11 cellular contexts compared by ENCODE assay signal in the genomic region with DNA sequence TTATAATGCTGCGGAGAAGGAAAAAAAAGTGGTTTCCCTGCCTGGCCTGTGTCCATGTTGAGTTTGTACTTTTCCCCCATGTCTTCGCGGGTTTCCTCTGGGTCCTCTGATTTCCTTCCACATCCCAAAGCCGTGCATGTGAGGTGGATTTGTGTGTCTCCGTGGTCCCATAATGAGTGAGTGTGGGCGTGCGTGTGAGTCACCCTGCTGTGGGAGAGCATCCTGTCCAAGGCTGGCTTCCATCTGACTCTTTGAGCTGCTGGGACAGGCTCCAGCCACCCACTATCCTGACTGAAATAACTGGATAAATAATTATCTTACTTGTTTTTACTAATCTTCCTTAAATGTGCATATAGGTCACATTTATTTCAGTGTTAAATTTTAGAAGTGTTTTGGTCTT. TPM values are rescaled to one million over a fixed set of nuclear protein-coding genes. Genes with fewer than 3 reads are reported as not detected.
DNase-seq lines count a peak whose midpoint lies in the region; ATAC-seq and TF ChIP-seq lines count a peak whose summit lies in the region.
"Had no signal": no experiment of that assay in that cellular context is flagged by ENCODE, and none has a peak within 500 bp of the region (broad histone marks: within the 10 kb centered on the region; RNA-seq: fewer than 3 reads in every experiment).

No MANE protein-coding gene starts in this region.

- H3K27ac ChIP-seq in PC-3 (ENCODE audit: low read length) = no peak overlapping the region
- no peak overlapping the region for H3K27ac ChIP-seq in fibroblast of lung (ENCODE audit: insufficient read depth, low read length)

- H4K20me1 ChIP-seq in PC-3 (ENCODE audit: low read length) = no peaks in the 10 kb centered on the region
- H4K20me1 ChIP-seq in fibroblast of lung (ENCODE audit: control insufficient read depth, extremely low read depth, insufficient read depth, low read length) = no peaks in the 10 kb centered on the region

- H2AFZ ChIP-seq in PC-3 (ENCODE audit: low read length) = no peak overlapping the region
- H2AFZ ChIP-seq in fibroblast of lung (ENCODE audit: low read length) = peak overlapping the region; percentile 7

- DNase-seq in AG04449 (ENCODE audit: low read depth, low spot score) = peak; percentile 28
- DNase-seq in PC-3 = peak; percentile 32
- DNase-seq in fibroblast of lung (ENCODE audit: low read depth in 2 of 2) = peak; percentile 74 to 94
- peak in 1 of 3 donors; percentile 11 for DNase-seq in mucosa of descending colon
- DNase-seq in mesothelial cell of epicardium (ENCODE audit: low spot score in 2 of 2, unreplicated experiment in 2 of 2) = no peak
- DNase-seq in activated gamma-delta T cell treated with Interleukin-2 at 50 U/mL for 16 hours = no peak
- DNase-seq: BE2C; effector memory CD8-positive, alpha-beta T cell had no signal

- no peaks in the 10 kb centered on the region for H3K9me2 ChIP-seq in PC-3 (replicated peaks; ENCODE audit: low read length)

- H3K27ac Mint-ChIP-seq in mesothelial cell of epicardium = no peak overlapping the region
- H3K27ac Mint-ChIP-seq: effector memory CD8-positive, alpha-beta T cell; stimulated activated memory B cell treated with anti-CD40 and anti-IgM and Interleukin-4, amounts not matched to agents 10 μg/mL and 1 μg/mL and 100 μg/mL, for 72 hours had no signal

- H3K79me2 ChIP-seq in PC-3 (ENCODE audit: low read length) (no peaks in the 10 kb centered on the region), fibroblast of lung (ENCODE audit: control insufficient read depth, insufficient read depth, low read length) (no peaks in the 10 kb centered on the region)

- H3K36me3 ChIP-seq in PC-3 (ENCODE audit: low read depth, low read length) = no peaks in the 10 kb centered on the region
- no peaks in the 10 kb centered on the region for H3K36me3 ChIP-seq in fibroblast of lung (ENCODE audit: control insufficient read depth, insufficient read depth, low read length)
- no peaks in the 10 kb centered on the region for H3K36me3 ChIP-seq in mucosa of descending colon (ENCODE audit: low read depth)
- H3K36me3 ChIP-seq: BE2C had no signal

- intact Hi-C loops in PC-3 (cut with micrococcal nuclease) = no loop called here
- intact Hi-C loops in mucosa of descending colon (cut with DNase I, micrococcal nuclease) = no loop called here

- BruUV-seq in PC-3 (replicated peaks; lab: Mats Ljungman, UMichigan) = no TSS peak

- ATAC-seq in PC-3 (peak; percentile 77), mucosa of descending colon (peak; percentile 24), GM19035 (IDR thresholded peaks at IDR 0.05; ENCODE audit: unreplicated experiment) (no peak), GM21528 (IDR thresholded peaks at IDR 0.05; ENCODE audit: low FRiP score, unreplicated experiment) (no peak)
- ATAC-seq: effector memory CD8-positive, alpha-beta T cell; stimulated activated memory B cell treated with anti-CD40 and anti-IgM and Interleukin-4, amounts not matched to agents 10 μg/mL and 1 μg/mL and 100 μg/mL, for 72 hours had no signal

- no peak for TF ChIP-seq CTCF in AG04449 (IDR thresholded peaks at IDR 0.05; ENCODE audit: insufficient read depth, low read length, missing control alignments)
- TF ChIP-seq CTCF in PC-3 (conservative IDR thresholded peaks at IDR 0.05; ENCODE audit: low read depth, low read length) = no peak
- no peak for TF ChIP-seq CTCF in fibroblast of lung (conservative IDR thresholded peaks at IDR 0.05 in 1 of 2, IDR thresholded peaks at IDR 0.05 in 1 of 2; ENCODE audit: low read depth in 1 of 2, low read length in 2 of 2)
- TF ChIP-seq CTCF in mucosa of descending colon (IDR thresholded peaks at IDR 0.05) = no peak
- TF ChIP-seq CTCF in mesothelial cell of epicardium (IDR thresholded peaks at IDR 0.05; ENCODE audit: unreplicated experiment) = no peak

- H3K27me3 ChIP-seq in PC-3 (ENCODE audit: low read length) (peaks cover 73% of the 10 kb centered on the region), fibroblast of lung (ENCODE audit: control insufficient read depth, insufficient read depth, low read length) (no peaks in the 10 kb centered on the region)
- H3K27me3 ChIP-seq: BE2C had no signal

- H3K4me1 Mint-ChIP-seq in mesothelial cell of epicardium = no peaks in the 10 kb centered on the region

- no peak overlapping the region for H3K4me3 ChIP-seq in AG04449 (ENCODE audit: low read depth, low read length)
- H3K4me3 ChIP-seq in PC-3 (ENCODE audit: low read length) = no peak overlapping the region
- no peak overlapping the region for H3K4me3 ChIP-seq in fibroblast of lung (replicated peaks in 1 of 4; ENCODE audit: control extremely low read depth in 1 of 4, insufficient read depth in 1 of 4, low read depth in 3 of 4, low read length in 4 of 4)
- H3K4me3 ChIP-seq in mucosa of descending colon = no peak overlapping the region

- H3K4me2 ChIP-seq in PC-3 (ENCODE audit: low read length) (no peak overlapping the region), fibroblast of lung (ENCODE audit: extremely low read depth, insufficient read depth, low read length) (peak overlapping the region; percentile 7)

- H3K4me1 ChIP-seq in PC-3 (ENCODE audit: insufficient read depth, low read length) (no peaks in the 10 kb centered on the region), fibroblast of lung (ENCODE audit: control insufficient read depth, extremely low read depth, insufficient read depth, low read length) (no peaks in the 10 kb centered on the region), mucosa of descending colon (ENCODE audit: low read depth) (no peaks in the 10 kb centered on the region)
- H3K4me1 ChIP-seq: BE2C had no signal

- H3K27me3 Mint-ChIP-seq in mesothelial cell of epicardium (ENCODE audit: low read depth) = peaks cover 45% of the 10 kb centered on the region

- CTCF ChIA-PET in AG04449 (lab: Yijun Ruan, JAX) = interaction anchor here (1.0 to 1.6 kb wide), 3 partner anchors 30 to 51 kb away, joined by 3 to 6 read pairs (median 3); a partner anchor contains a TSS
- CTCF ChIA-PET in PC-3 (lab: Charles Lee) = no interaction called here

- no peaks in the 10 kb centered on the region for H3K36me3 Mint-ChIP-seq in mesothelial cell of epicardium
- H3K36me3 Mint-ChIP-seq: stimulated activated memory B cell treated with anti-CD40 and anti-IgM and Interleukin-4, amounts not matched to agents 10 μg/mL and 1 μg/mL and 100 μg/mL, for 72 hours had no signal

- H3K9ac ChIP-seq in PC-3 (ENCODE audit: low read length) (no peak overlapping the region), fibroblast of lung (ENCODE audit: insufficient read depth, low read length) (no peak overlapping the region)

- no peaks in the 10 kb centered on the region for H3F3A ChIP-seq in PC-3 (ENCODE audit: low read length, unreplicated experiment)

- no peak overlapping the region for H3K4me3 Mint-ChIP-seq in mesothelial cell of epicardium
- H3K4me3 Mint-ChIP-seq: effector memory CD8-positive, alpha-beta T cell; stimulated activated memory B cell treated with anti-CD40 and anti-IgM and Interleukin-4, amounts not matched to agents 10 μg/mL and 1 μg/mL and 100 μg/mL, for 72 hours had no signal

- POLR2A ChIA-PET in AG04449 (lab: Yijun Ruan, JAX) (interaction anchor here (0.6 kb wide), 1 partner anchor 110 kb away, joined by 3 read pairs; no protein-coding TSS in a partner anchor), PC-3 (lab: Charles Lee; ENCODE audit: unreplicated experiment) (no interaction called here)

- H3K9me3 Mint-ChIP-seq in mesothelial cell of epicardium = peaks cover under 1% of the 10 kb centered on the region
- H3K9me3 Mint-ChIP-seq: effector memory CD8-positive, alpha-beta T cell; stimulated activated memory B cell treated with anti-CD40 and anti-IgM and Interleukin-4, amounts not matched to agents 10 μg/mL and 1 μg/mL and 100 μg/mL, for 72 hours had no signal

- H3K9me3 ChIP-seq in PC-3 (ENCODE audit: low read length) (no peaks in the 10 kb centered on the region), fibroblast of lung (ENCODE audit: control insufficient read depth, insufficient read depth, low read depth, low read length) (no peaks in the 10 kb centered on the region), mucosa of descending colon (no peaks in the 10 kb centered on the region)
- H3K9me3 ChIP-seq: BE2C had no signal

RNA-seq across cellular contexts. Expression of a gene that starts 29.7 kb away (rescaled TPM):
- total RNA-seq in PC-3 (2014; rRNA removed) (65.2 and 66.4 TPM in 2 replicates), fibroblast of lung (70.6 and 91.7 TPM in 2 replicates), mucosa of descending colon (10 to 100 TPM; 53.1 to 87.5 (median 76.7) TPM), mesothelial cell of epicardium (55.9 to 60.1 TPM (median 56.8 TPM) in 3 replicates)
- 58.9 and 76.6 TPM in 2 replicates for polyA plus RNA-seq in fibroblast of lung
- polyA plus RNA-seq in fibroblast of lung (2012) = 32.4 and 58.1 TPM in 2 replicates
- 222 and 271 TPM in 2 replicates for polyA minus RNA-seq in fibroblast of lung (ENCODE audit: low replicate concordance)

Comparison
In these comparisons a context has a peak if more than half of its experiments do, and no peak if none do; other contexts are left out.
1. DNase-seq: peak in AG04449 (single experiment), PC-3 (single experiment) and fibroblast of lung (2 of 2); none in mesothelial cell of epicardium (0 of 2) and activated gamma-delta T cell treated with Interleukin-2 at 50 U/mL for 16 hours (single experiment).
2. ATAC-seq: peak in PC-3 (single experiment) and mucosa of descending colon (single experiment); none in GM19035 (single experiment) and GM21528 (single experiment).